In the genomic region with DNA sequence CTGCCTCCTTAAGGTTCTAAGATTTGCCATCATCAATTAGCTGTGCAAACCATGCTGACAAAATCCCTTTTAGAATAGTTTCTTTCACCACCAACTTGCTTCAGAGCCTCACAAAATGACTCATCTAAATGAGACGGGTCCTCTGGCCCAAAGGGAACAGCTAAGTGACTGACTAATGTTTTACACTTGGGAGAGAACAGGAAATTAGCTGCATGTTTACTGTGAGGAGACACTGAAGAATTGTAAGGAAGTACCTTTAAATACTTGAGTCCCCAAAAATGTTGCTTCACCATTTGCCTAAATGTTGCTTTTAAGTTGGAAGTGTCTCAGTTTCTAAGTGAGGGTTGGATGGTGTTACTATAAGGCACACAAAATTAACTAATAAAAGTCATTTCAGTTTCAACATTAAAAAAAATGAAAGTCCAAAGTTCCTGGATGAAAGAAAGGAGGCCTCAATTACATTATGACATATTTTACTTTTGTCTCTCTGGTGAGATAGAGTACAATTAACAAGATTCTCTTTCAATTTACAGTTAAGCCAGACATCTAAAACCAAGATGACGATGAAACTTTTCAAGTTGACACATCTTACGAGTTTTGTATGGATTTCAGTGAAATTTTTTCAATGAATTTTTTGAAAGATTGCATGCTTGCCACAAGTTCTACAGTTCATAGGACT, we compare ENCODE assay signal across 1 cellular context.
TF ChIP-seq lines count a peak whose summit lies in the region.

No MANE protein-coding gene starts in this region.

TF ChIP-seq in K562, 482 proteins besides CTCF, POLR2A, EP300 and RAD21 (continued from another document):
- no peak for TF ChIP-seq E4F1 (CRISPR knock-in tag; IDR thresholded peaks at IDR 0.05; ENCODE audit: borderline replicate concordance)
- no peak for TF ChIP-seq U2AF1 (optimal IDR thresholded peaks at IDR 0.05; ENCODE audit: low read depth, low read length)
- TF ChIP-seq PHTF2 (CRISPR knock-in tag; IDR thresholded peaks at IDR 0.05): no peak
- TF ChIP-seq MNT (conservative IDR thresholded peaks at IDR 0.05): 0 out of 4 replicates have a peak, but pooled peaks of 1 of the 2 experiments have one; percentile 18
- no peak for TF ChIP-seq ZNF431 (CRISPR knock-in tag; IDR thresholded peaks at IDR 0.05)
- TF ChIP-seq POLR2B (IDR thresholded peaks at IDR 0.05; ENCODE audit: low read depth, partially characterized antibody): no peak
- peak; percentile 45; the same call in 1 of the 2 replicates for TF ChIP-seq ATF3 (IDR thresholded peaks at IDR 0.05)
- TF ChIP-seq ATF3 (CRISPR knock-in tag; conservative IDR thresholded peaks at IDR 0.05): no peak
- TF ChIP-seq ZNF77 (CRISPR knock-in tag; IDR thresholded peaks at IDR 0.05): no peak
